Comparison of ENCODE assay signal across 21 cellular contexts in the genomic region with DNA sequence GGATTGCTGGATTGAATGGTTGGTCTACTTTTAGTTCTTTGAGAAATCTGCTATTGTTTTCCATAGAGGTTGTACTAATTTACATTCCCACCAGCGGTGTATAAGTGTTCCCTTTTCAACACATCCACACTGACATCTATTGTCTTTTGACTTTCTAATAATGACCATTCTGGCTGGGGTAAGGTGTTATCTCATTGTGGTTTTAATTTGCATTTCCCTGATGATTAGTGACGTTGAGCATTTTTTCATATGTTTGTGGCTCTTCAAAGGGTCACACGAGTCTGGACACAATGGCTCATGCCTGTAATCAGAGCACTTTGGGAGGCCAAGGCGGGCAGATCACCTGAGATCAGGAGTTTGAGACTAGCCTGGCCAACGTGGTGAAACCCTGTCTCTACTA. TPM values are rescaled to one million over a fixed set of nuclear protein-coding genes. Genes with fewer than 3 reads are reported as not detected.
"Had no signal": no experiment of that assay in that cellular context is flagged by ENCODE, and none has a peak within 500 bp of the region (broad histone marks: within the 10 kb centered on the region; RNA-seq: fewer than 3 reads in every experiment).

No MANE protein-coding gene starts in this region.

RNA-seq across cellular contexts. Expression of a gene that starts 18.1 kb away (rescaled TPM):
- total RNA-seq: activated naive CD4-positive, alpha-beta T cell treated with anti-CD3 and anti-CD28 coated beads for 36 hours; activated naive CD4-positive, alpha-beta T cell treated with anti-CD3 and anti-CD28 coated beads, Interleukin-2, amount 50 U/mL, for 72 hours; activated naive CD8-positive, alpha-beta T cell treated with anti-CD3 and anti-CD28 coated beads for 36 hours; activated T-helper 1 cell treated with anti-CD3 and anti-CD28 coated beads, Interleukin-12 subunit alpha, Interleukin-12 subunit beta, Interleukin-2, Interleukin-4 antibody, amounts not matched to agents 30 ng/mL and 10 ng/mL and 1 ng/mL, durations not matched to agents 14 hours and 24 hours and 36 hours; activated T-helper 2 cell treated with anti-CD3 and anti-CD28 coated beads, Interferon-gamma antibody, Interleukin-2, Interleukin-4, amounts not matched to agents 10 μg/mL and 5 μg/mL and 100 μg/mL, durations not matched to agents 14 hours and 24 hours and 36 hours; adrenal gland; aorta; ascending aorta; astrocyte; body of pancreas; breast epithelium; bronchial epithelial cell; cardiac muscle cell; cardiac septum; cerebellum; chondrocyte had no signal
- polyA plus RNA-seq: adipose tissue, adrenal gland, aorta, cardiac muscle cell had no signal

RNA-seq across cellular contexts. Expression of a gene that starts 22.0 kb away (rescaled TPM):
- total RNA-seq: bronchial epithelial cell, cardiac muscle cell, cerebellum, chondrocyte had no signal
- polyA plus RNA-seq: cardiac muscle cell had no signal

RNA-seq across cellular contexts. Expression of a gene that starts 41.4 kb away (rescaled TPM):
- total RNA-seq: activated naive CD4-positive, alpha-beta T cell treated with anti-CD3 and anti-CD28 coated beads for 36 hours; activated naive CD4-positive, alpha-beta T cell treated with anti-CD3 and anti-CD28 coated beads, Interleukin-2, amount 50 U/mL, for 72 hours; activated naive CD8-positive, alpha-beta T cell treated with anti-CD3 and anti-CD28 coated beads for 36 hours; activated naive CD8-positive, alpha-beta T cell treated with anti-CD3 and anti-CD28 coated beads, Interleukin-2, amount 10 ng/mL, durations not matched to agents 7 days and 5 days; activated T-cell treated with anti-CD3 and anti-CD28 coated beads, Interleukin-2, amount 50 U/mL, for 4 hours; activated T-cell treated with anti-CD3 and anti-CD28 coated beads, Interleukin-2, amount 50 U/mL, for 72 hours; activated T-helper 1 cell treated with anti-CD3 and anti-CD28 coated beads, Interleukin-12 subunit alpha, Interleukin-12 subunit beta, Interleukin-2, Interleukin-4 antibody, amounts not matched to agents 30 ng/mL and 10 ng/mL and 1 ng/mL, durations not matched to agents 14 hours and 24 hours and 36 hours; activated T-helper 17 cell treated with anti-CD3 and anti-CD28 coated beads, Interleukin-2, amount 50 U/mL, for 72 hours; activated T-helper 2 cell treated with anti-CD3 and anti-CD28 coated beads, Interferon-gamma antibody, Interleukin-2, Interleukin-4, amounts not matched to agents 10 μg/mL and 5 μg/mL and 100 μg/mL, durations not matched to agents 14 hours and 24 hours and 36 hours; adrenal gland; aorta; ascending aorta; astrocyte; body of pancreas; bronchial epithelial cell; cardiac muscle cell; cardiac septum; cerebellum; chondrocyte had no signal
- polyA plus RNA-seq: adipose tissue, adrenal gland, aorta, cardiac muscle cell had no signal
